ENCODE assay signal across 11 cellular contexts in genomic region chr6:25147191-25147590, GRCh38.
DNase-seq lines count a peak whose midpoint lies in the region; ATAC-seq, FAIRE-seq and TF ChIP-seq lines count a peak whose summit lies in the region.
"Had no signal": no experiment of that assay in that cellular context is flagged by ENCODE, and none has a peak within 500 bp of the region (broad histone marks: within the 10 kb centered on the region; RNA-seq: fewer than 3 reads in every experiment).

No MANE protein-coding gene starts in this region.

- no peak for TF ChIP-seq CTCF in NB4 (IDR thresholded peaks at IDR 0.05; ENCODE audit: low read depth, low read length)
- no peak for TF ChIP-seq CTCF in GM23338 (conservative IDR thresholded peaks at IDR 0.05; ENCODE audit: low read depth in 2 of 2)

- DNase-seq in CD1c-positive myeloid dendritic cell (ENCODE audit: extremely low spot score) (peak; percentile 39), GM19239 (ENCODE audit: insufficient read length, low spot score) (no peak), NB4 (ENCODE audit: low read depth) (peak; percentile 12), H54 (ENCODE audit: insufficient read length, low spot score) (no peak), NCI-H2227 treated with DMSO at 0.1 percent for 48 hours (lab: John Stamatoyannopoulos, UW) (no peak), middle frontal gyrus (ENCODE audit: extremely low spot score, low spot score) (no peak), GM23338 (ENCODE audit: low spot score) (no peak)
- DNase-seq: HCEC 1CT, psoas muscle had no signal

- H3K36me3 ChIP-seq in GM23338 (ENCODE audit: insufficient read depth): no peaks in the 10 kb centered on the region

- no peak overlapping the region for H3K27ac Mint-ChIP-seq in GM23338

- no peak overlapping the region for H3K4me2 ChIP-seq in GM23338

- TF ChIP-seq POLR2A in NB4 (IDR thresholded peaks at IDR 0.05; ENCODE audit: extremely low read depth, insufficient read length) (no peak), H54 (IDR thresholded peaks at IDR 0.05; ENCODE audit: low read depth, low read length) (no peak)

- peak; percentile 42 for FAIRE-seq in GM19239 (lab: Jason Lieb, UNC)
- FAIRE-seq in H54 (lab: Jason Lieb, UNC): no peak

- no peaks in the 10 kb centered on the region for H3K36me3 Mint-ChIP-seq in GM23338 (ENCODE audit: low read depth)

- H3K27me3 ChIP-seq in GM23338 (ENCODE audit: insufficient read depth): no peaks in the 10 kb centered on the region

- no peaks in the 10 kb centered on the region for H3F3A ChIP-seq in GM23338 (replicated peaks; ENCODE audit: low read depth)

- H4K20me1 ChIP-seq in GM23338 (replicated peaks; ENCODE audit: insufficient read depth): no peaks in the 10 kb centered on the region

- no peak overlapping the region for H3K4me3 Mint-ChIP-seq in GM23338

- ATAC-seq in HG02938 (IDR thresholded peaks at IDR 0.05; ENCODE audit: unreplicated experiment) (peak; percentile 97), GM23338 (no peak)
- ATAC-seq: psoas muscle had no signal

- no peaks in the 10 kb centered on the region for H3K4me1 Mint-ChIP-seq in GM23338

- no peaks in the 10 kb centered on the region for H3K27me3 Mint-ChIP-seq in GM23338 (ENCODE audit: insufficient read depth, low read depth, poor library complexity)

- H3K27ac ChIP-seq in GM23338 (ENCODE audit: low read depth): no peak overlapping the region
- H3K27ac ChIP-seq: C4-2B, psoas muscle had no signal

- no peaks in the 10 kb centered on the region for H3K9me2 ChIP-seq in GM23338 (ENCODE audit: insufficient read depth)

- no peak overlapping the region for H2AFZ ChIP-seq in GM23338

- H3K9me3 Mint-ChIP-seq in GM23338: no peaks in the 10 kb centered on the region

- H3K79me2 ChIP-seq in GM23338 (replicated peaks; ENCODE audit: insufficient read depth): no peaks in the 10 kb centered on the region

- H3K4me3 ChIP-seq in NB4 (ENCODE audit: low read depth, low read length) (no peak overlapping the region), GM23338 (no peak overlapping the region)
- H3K4me3 ChIP-seq: psoas muscle had no signal

- H3K4me1 ChIP-seq in GM23338 (ENCODE audit: insufficient read depth): no peaks in the 10 kb centered on the region
- H3K4me1 ChIP-seq: psoas muscle had no signal

TF ChIP-seq in GM23338, 12 proteins besides CTCF, POLR2A, EP300 and RAD21:
- TF ChIP-seq CREB1 (CRISPR knock-in tag; IDR thresholded peaks at IDR 0.05; ENCODE audit: low read depth) (no peak), EZH2 (IDR thresholded peaks at IDR 0.05; ENCODE audit: low read depth, unreplicated experiment) (no peak), NANOG (IDR thresholded peaks at IDR 0.05; ENCODE audit: borderline replicate concordance) (no peak), POLR2AphosphoS5 (IDR thresholded peaks at IDR 0.05; ENCODE audit: low read depth) (no peak), JUNB (IDR thresholded peaks at IDR 0.05; ENCODE audit: unreplicated experiment) (no peak), STAT1 (IDR thresholded peaks at IDR 0.05; ENCODE audit: unreplicated experiment) (no peak), EZH2phosphoT487 (IDR thresholded peaks at IDR 0.05; ENCODE audit: unreplicated experiment) (no peak), ZNF114 (CRISPR knock-in tag; IDR thresholded peaks at IDR 0.05) (no peak), ZNF331 (CRISPR knock-in tag; IDR thresholded peaks at IDR 0.05; ENCODE audit: low read depth) (no peak), ZNF462 (CRISPR knock-in tag; IDR thresholded peaks at IDR 0.05) (no peak)
- TF ChIP-seq, protein P1, sequence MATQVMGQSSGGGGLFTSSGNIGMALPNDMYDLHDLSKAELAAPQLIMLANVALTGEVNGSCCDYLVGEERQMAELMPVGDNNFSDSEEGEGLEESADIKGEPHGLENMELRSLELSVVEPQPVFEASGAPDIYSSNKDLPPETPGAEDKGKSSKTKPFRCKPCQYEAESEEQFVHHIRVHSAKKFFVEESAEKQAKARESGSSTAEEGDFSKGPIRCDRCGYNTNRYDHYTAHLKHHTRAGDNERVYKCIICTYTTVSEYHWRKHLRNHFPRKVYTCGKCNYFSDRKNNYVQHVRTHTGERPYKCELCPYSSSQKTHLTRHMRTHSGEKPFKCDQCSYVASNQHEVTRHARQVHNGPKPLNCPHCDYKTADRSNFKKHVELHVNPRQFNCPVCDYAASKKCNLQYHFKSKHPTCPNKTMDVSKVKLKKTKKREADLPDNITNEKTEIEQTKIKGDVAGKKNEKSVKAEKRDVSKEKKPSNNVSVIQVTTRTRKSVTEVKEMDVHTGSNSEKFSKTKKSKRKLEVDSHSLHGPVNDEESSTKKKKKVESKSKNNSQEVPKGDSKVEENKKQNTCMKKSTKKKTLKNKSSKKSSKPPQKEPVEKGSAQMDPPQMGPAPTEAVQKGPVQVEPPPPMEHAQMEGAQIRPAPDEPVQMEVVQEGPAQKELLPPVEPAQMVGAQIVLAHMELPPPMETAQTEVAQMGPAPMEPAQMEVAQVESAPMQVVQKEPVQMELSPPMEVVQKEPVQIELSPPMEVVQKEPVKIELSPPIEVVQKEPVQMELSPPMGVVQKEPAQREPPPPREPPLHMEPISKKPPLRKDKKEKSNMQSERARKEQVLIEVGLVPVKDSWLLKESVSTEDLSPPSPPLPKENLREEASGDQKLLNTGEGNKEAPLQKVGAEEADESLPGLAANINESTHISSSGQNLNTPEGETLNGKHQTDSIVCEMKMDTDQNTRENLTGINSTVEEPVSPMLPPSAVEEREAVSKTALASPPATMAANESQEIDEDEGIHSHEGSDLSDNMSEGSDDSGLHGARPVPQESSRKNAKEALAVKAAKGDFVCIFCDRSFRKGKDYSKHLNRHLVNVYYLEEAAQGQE (IDR thresholded peaks at IDR 0.05; ENCODE audit: unreplicated experiment): no peak
- TF ChIP-seq, protein P2, sequence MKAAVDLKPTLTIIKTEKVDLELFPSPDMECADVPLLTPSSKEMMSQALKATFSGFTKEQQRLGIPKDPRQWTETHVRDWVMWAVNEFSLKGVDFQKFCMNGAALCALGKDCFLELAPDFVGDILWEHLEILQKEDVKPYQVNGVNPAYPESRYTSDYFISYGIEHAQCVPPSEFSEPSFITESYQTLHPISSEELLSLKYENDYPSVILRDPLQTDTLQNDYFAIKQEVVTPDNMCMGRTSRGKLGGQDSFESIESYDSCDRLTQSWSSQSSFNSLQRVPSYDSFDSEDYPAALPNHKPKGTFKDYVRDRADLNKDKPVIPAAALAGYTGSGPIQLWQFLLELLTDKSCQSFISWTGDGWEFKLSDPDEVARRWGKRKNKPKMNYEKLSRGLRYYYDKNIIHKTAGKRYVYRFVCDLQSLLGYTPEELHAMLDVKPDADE (IDR thresholded peaks at IDR 0.05): no peak

Comparison
In these comparisons a context has a peak if more than half of its experiments do, and no peak if none do; other contexts are left out.
1. DNase-seq: peak in CD1c-positive myeloid dendritic cell (single experiment) and NB4 (single experiment); none in GM19239 (single experiment), H54 (single experiment), NCI-H2227 treated with DMSO at 0.1 percent for 48 hours (single experiment), middle frontal gyrus (single experiment) and GM23338 (single experiment).